9 cellular contexts compared by ENCODE assay signal in genomic region chr3:58463942-58464271, GRCh38. TPM values are rescaled to one million over a fixed set of nuclear protein-coding genes. Genes with fewer than 3 reads are reported as not detected.
DNase-seq lines count a peak whose midpoint lies in the region; ATAC-seq and TF ChIP-seq lines count a peak whose summit lies in the region.
"Had no signal": no experiment of that assay in that cellular context is flagged by ENCODE, and none has a peak within 500 bp of the region (broad histone marks: within the 10 kb centered on the region; RNA-seq: fewer than 3 reads in every experiment).

No MANE protein-coding gene starts in this region.

- peak; percentile 65 for TF ChIP-seq CTCF in VCaP (conservative IDR thresholded peaks at IDR 0.05)

- H3K4me3 Mint-ChIP-seq in activated CD4-positive, alpha-beta T cell treated with anti-CD3 and anti-CD28 coated beads for 36 hours: no peak overlapping the region
- H3K4me3 Mint-ChIP-seq in activated CD4-positive, alpha-beta T cell treated with anti-CD3 and anti-CD28 coated beads, Interleukin-2, amount 10 ng/mL, durations not matched to agents 7 days and 5 days: no peak overlapping the region
- peak overlapping the region; percentile 6 to 75 (median 62) for H3K4me3 Mint-ChIP-seq in immature natural killer cell
- H3K4me3 Mint-ChIP-seq in stimulated activated memory B cell treated with anti-CD40 and anti-IgM and Interleukin-4, amounts not matched to agents 10 μg/mL and 1 μg/mL and 100 μg/mL, for 72 hours: peak overlapping the region; percentile 43

- DNase-seq in activated CD4-positive, alpha-beta T cell treated with anti-CD3 and anti-CD28 coated beads for 36 hours: no peak
- no peak for DNase-seq in activated CD4-positive, alpha-beta T cell treated with anti-CD3 and anti-CD28 coated beads, Interleukin-2, amount 10 ng/mL, durations not matched to agents 7 days and 5 days
- DNase-seq in immature natural killer cell (no peak), GOT3 (lab: John Stamatoyannopoulos, UW) (no peak), SIG-M5 (lab: John Stamatoyannopoulos, UW) (no peak)

- no peaks in the 10 kb centered on the region for H3K27me3 Mint-ChIP-seq in activated CD4-positive, alpha-beta T cell treated with anti-CD3 and anti-CD28 coated beads for 36 hours
- H3K27me3 Mint-ChIP-seq in activated CD4-positive, alpha-beta T cell treated with anti-CD3 and anti-CD28 coated beads, Interleukin-2, amount 10 ng/mL, durations not matched to agents 7 days and 5 days: peaks cover 1% of the 10 kb centered on the region
- H3K27me3 Mint-ChIP-seq in immature natural killer cell (ENCODE audit: low read depth in 3 of 3): peaks cover 3 to 4% (median 3%) of the 10 kb centered on the region in 3 donors
- no peaks in the 10 kb centered on the region for H3K27me3 Mint-ChIP-seq in stimulated activated memory B cell treated with anti-CD40 and anti-IgM and Interleukin-4, amounts not matched to agents 10 μg/mL and 1 μg/mL and 100 μg/mL, for 72 hours

- H3K9me3 Mint-ChIP-seq in activated CD4-positive, alpha-beta T cell treated with anti-CD3 and anti-CD28 coated beads for 36 hours (ENCODE audit: low read depth): no peaks in the 10 kb centered on the region
- H3K9me3 Mint-ChIP-seq in activated CD4-positive, alpha-beta T cell treated with anti-CD3 and anti-CD28 coated beads, Interleukin-2, amount 10 ng/mL, durations not matched to agents 7 days and 5 days: no peaks in the 10 kb centered on the region
- H3K9me3 Mint-ChIP-seq in immature natural killer cell: no peaks in the 10 kb centered on the region
- no peaks in the 10 kb centered on the region for H3K9me3 Mint-ChIP-seq in stimulated activated memory B cell treated with anti-CD40 and anti-IgM and Interleukin-4, amounts not matched to agents 10 μg/mL and 1 μg/mL and 100 μg/mL, for 72 hours

- intact Hi-C loops in activated CD4-positive, alpha-beta T cell treated with anti-CD3 and anti-CD28 coated beads for 36 hours (cut with DNase I, micrococcal nuclease): loop anchor here (1.0 to 5.0 kb wide), 7 partner anchors 7 to 166 kb away; partner anchors contain the start of genes HTD2 (in 2 of the 2), KCTD6 (in 2 of the 2), RPP14 (in 2 of the 2) and PDHB (in 1 of the 2)

- CTCF ChIA-PET in activated CD4-positive, alpha-beta T cell treated with anti-CD3 and anti-CD28 coated beads for 36 hours (lab: Charles Lee): interaction anchor here (0.6 to 1.6 kb wide), 20 partner anchors 9 to 505 kb away, joined by 3 to 13 read pairs (median 4); partner anchors contain the start of genes HTD2, PDHB and RPP14
- CTCF ChIA-PET in activated CD4-positive, alpha-beta T cell treated with anti-CD3 and anti-CD28 coated beads, Interleukin-2, amount 10 ng/mL, durations not matched to agents 7 days and 5 days (lab: Charles Lee): interaction anchor here (0.7 to 1.8 kb wide), 7 partner anchors 9 to 65 kb away, joined by 3 to 14 read pairs (median 4); partner anchors contain the start of genes KCTD6 and PDHB

- H3K36me3 Mint-ChIP-seq in activated CD4-positive, alpha-beta T cell treated with anti-CD3 and anti-CD28 coated beads for 36 hours (ENCODE audit: low read depth): no peaks in the 10 kb centered on the region
- no peaks in the 10 kb centered on the region for H3K36me3 Mint-ChIP-seq in activated CD4-positive, alpha-beta T cell treated with anti-CD3 and anti-CD28 coated beads, Interleukin-2, amount 10 ng/mL, durations not matched to agents 7 days and 5 days (ENCODE audit: low read depth)
- no peaks in the 10 kb centered on the region for H3K36me3 Mint-ChIP-seq in immature natural killer cell
- no peaks in the 10 kb centered on the region for H3K36me3 Mint-ChIP-seq in stimulated activated memory B cell treated with anti-CD40 and anti-IgM and Interleukin-4, amounts not matched to agents 10 μg/mL and 1 μg/mL and 100 μg/mL, for 72 hours

- peaks cover 14% of the 10 kb centered on the region for H3K4me1 Mint-ChIP-seq in activated CD4-positive, alpha-beta T cell treated with anti-CD3 and anti-CD28 coated beads for 36 hours
- peaks cover 21% of the 10 kb centered on the region for H3K4me1 Mint-ChIP-seq in activated CD4-positive, alpha-beta T cell treated with anti-CD3 and anti-CD28 coated beads, Interleukin-2, amount 10 ng/mL, durations not matched to agents 7 days and 5 days
- H3K4me1 Mint-ChIP-seq in immature natural killer cell: peaks cover 10 to 12% of the 10 kb centered on the region in 2 donors
- peaks cover 6% of the 10 kb centered on the region for H3K4me1 Mint-ChIP-seq in stimulated activated memory B cell treated with anti-CD40 and anti-IgM and Interleukin-4, amounts not matched to agents 10 μg/mL and 1 μg/mL and 100 μg/mL, for 72 hours

- POLR2A ChIA-PET in activated CD4-positive, alpha-beta T cell treated with anti-CD3 and anti-CD28 coated beads for 36 hours (lab: Charles Lee): no interaction called here
- POLR2A ChIA-PET in activated CD4-positive, alpha-beta T cell treated with anti-CD3 and anti-CD28 coated beads, Interleukin-2, amount 10 ng/mL, durations not matched to agents 7 days and 5 days (lab: Charles Lee): no interaction called here

- H3K27ac ChIP-seq in VCaP: peak overlapping the region; percentile 29; the same call in 1 of the 2 replicates
- H3K27ac ChIP-seq: tibial nerve had no signal

- H3K27ac Mint-ChIP-seq in activated CD4-positive, alpha-beta T cell treated with anti-CD3 and anti-CD28 coated beads for 36 hours: peak overlapping the region; percentile 25
- no peak overlapping the region for H3K27ac Mint-ChIP-seq in activated CD4-positive, alpha-beta T cell treated with anti-CD3 and anti-CD28 coated beads, Interleukin-2, amount 10 ng/mL, durations not matched to agents 7 days and 5 days
- H3K27ac Mint-ChIP-seq in immature natural killer cell: peak overlapping the region in 5 of 6 donors; percentile 33 to 75 (median 43)
- H3K27ac Mint-ChIP-seq in stimulated activated memory B cell treated with anti-CD40 and anti-IgM and Interleukin-4, amounts not matched to agents 10 μg/mL and 1 μg/mL and 100 μg/mL, for 72 hours: peak overlapping the region; percentile 17

- peak; percentile 3 for ATAC-seq in activated CD4-positive, alpha-beta T cell treated with anti-CD3 and anti-CD28 coated beads for 36 hours
- ATAC-seq in stimulated activated memory B cell treated with anti-CD40 and anti-IgM and Interleukin-4, amounts not matched to agents 10 μg/mL and 1 μg/mL and 100 μg/mL, for 72 hours: no peak
- no peak for ATAC-seq in HG02623 (IDR thresholded peaks at IDR 0.05; ENCODE audit: unreplicated experiment)

RNA-seq across cellular contexts. Expression of gene KCTD6, which starts 28.0 kb away (rescaled TPM):
- total RNA-seq in activated CD4-positive, alpha-beta T cell treated with anti-CD3 and anti-CD28 coated beads for 36 hours: 1 to 10 TPM; 7.1 to 7.9 TPM
- total RNA-seq in activated CD4-positive, alpha-beta T cell treated with anti-CD3 and anti-CD28 coated beads, Interleukin-2, amount 10 ng/mL, durations not matched to agents 7 days and 5 days: 10 to 100 TPM in 1 of 2 experiments, 1 to 10 TPM in 1; 7.7 to 10.8 TPM
- 10 to 100 TPM in 2 of 3 donors, 1 to 10 TPM in 1; 8.3 to 12.9 (median 12.4) TPM for polyA plus RNA-seq in immature natural killer cell

RNA-seq across cellular contexts. Expression of gene PDHB, which starts 30.3 kb away (rescaled TPM):
- 10 to 100 TPM; 42.7 to 50.7 TPM for total RNA-seq in activated CD4-positive, alpha-beta T cell treated with anti-CD3 and anti-CD28 coated beads for 36 hours
- 10 to 100 TPM; 47.6 to 50.6 TPM for total RNA-seq in activated CD4-positive, alpha-beta T cell treated with anti-CD3 and anti-CD28 coated beads, Interleukin-2, amount 10 ng/mL, durations not matched to agents 7 days and 5 days
- polyA plus RNA-seq in immature natural killer cell: 100 to 1,000 TPM; 101 to 248 (median 113) TPM

Comparison
In these comparisons a context has a peak if more than half of its experiments do, and no peak if none do; other contexts are left out.
1. H3K4me3 Mint-ChIP-seq: peak in immature natural killer cell (5 of 5) and stimulated activated memory B cell treated with anti-CD40 and anti-IgM and Interleukin-4, amounts not matched to agents 10 μg/mL and 1 μg/mL and 100 μg/mL, for 72 hours (single experiment); none in activated CD4-positive, alpha-beta T cell treated with anti-CD3 and anti-CD28 coated beads for 36 hours (single experiment) and activated CD4-positive, alpha-beta T cell treated with anti-CD3 and anti-CD28 coated beads, Interleukin-2, amount 10 ng/mL, durations not matched to agents 7 days and 5 days (single experiment).